ENCODE assay signal across 14 cellular contexts in genomic region chr6:26534681-26535465, GRCh38. TPM values are rescaled to one million over a fixed set of nuclear protein-coding genes. Genes with fewer than 3 reads are reported as not detected.
DNase-seq lines count a peak whose midpoint lies in the region; TF ChIP-seq lines count a peak whose summit lies in the region.
"Had no signal": no experiment of that assay in that cellular context is flagged by ENCODE, and none has a peak within 500 bp of the region (broad histone marks: within the 10 kb centered on the region; RNA-seq: fewer than 3 reads in every experiment).

No MANE protein-coding gene starts in this region.

- TF ChIP-seq POLR2A in ovary (IDR thresholded peaks at IDR 0.05): no peak

- H3K36me3 ChIP-seq in parathyroid adenoma (ENCODE audit: control insufficient read depth, insufficient read depth, low read length): no peaks in the 10 kb centered on the region
- H3K36me3 ChIP-seq in ovary: no peaks in the 10 kb centered on the region

- no peaks in the 10 kb centered on the region for H3K79me2 ChIP-seq in parathyroid adenoma

- H3K4me3 ChIP-seq in parathyroid adenoma (ENCODE audit: low read depth, low read length) (peak overlapping the region; percentile 30), ovary (no peak overlapping the region)
- H3K4me3 ChIP-seq: smooth muscle cell had no signal

- POLR2A ChIA-PET in activated CD4-positive, alpha-beta memory T cell treated with anti-CD3 and anti-CD28 coated beads, Interleukin-2, amount 10 ng/mL, durations not matched to agents 7 days and 5 days (lab: Charles Lee): interaction anchor here (0.8 to 4.8 kb wide), 5 partner anchors 11 to 262 kb away, joined by 3 to 34 read pairs (median 3); a partner anchor contains a TSS

- DNase-seq in T-helper 2 cell treated with Interferon-gamma antibody and Interleukin-4, amounts not matched to agents 5 μg/mL and 100 μg/mL, for 36 hours (ENCODE audit: low spot score): no peak
- no peak for DNase-seq in T-helper 2 cell
- DNase-seq in NCI-H1694 treated with DMSO at 0.1 percent for 48 hours (lab: John Stamatoyannopoulos, UW): peak; percentile 87
- no peak for DNase-seq in activated CD4-positive, alpha-beta memory T cell treated with anti-CD3 and anti-CD28 coated beads, Interleukin-2, amount 10 ng/mL, durations not matched to agents 7 days and 5 days
- DNase-seq in epidermal melanocyte (ENCODE audit: insufficient read length, low spot score): no peak
- no peak for DNase-seq in ovary
- no peak for DNase-seq in NCI-H187 treated with DMSO at 0.1 percent for 48 hours (lab: John Stamatoyannopoulos, UW)
- DNase-seq: activated CD4-positive, alpha-beta T cell treated with anti-CD3 and anti-CD28 coated beads, Interleukin-2, amount 50 U/mL, for 1 hour; effector CD8-positive, alpha-beta T cell; GF-D8; hippocampal formation; NCI-H1048 had no signal

- H3K27me3 ChIP-seq in parathyroid adenoma (ENCODE audit: control insufficient read depth, insufficient read depth, low read length) (no peaks in the 10 kb centered on the region), ovary (no peaks in the 10 kb centered on the region)

- peak overlapping the region; percentile 39 for H3K4me2 ChIP-seq in parathyroid adenoma (ENCODE audit: low read length)
- H3K4me2 ChIP-seq: smooth muscle cell had no signal

- TF ChIP-seq CTCF in parathyroid adenoma (IDR thresholded peaks at IDR 0.05) (no peak), ovary (IDR thresholded peaks at IDR 0.05) (no peak)

- H3K27ac Mint-ChIP-seq in T-helper 2 cell treated with Interferon-gamma antibody and Interleukin-4, amounts not matched to agents 5 μg/mL and 100 μg/mL, for 36 hours: no peak overlapping the region
- H3K27ac Mint-ChIP-seq in activated CD4-positive, alpha-beta memory T cell treated with anti-CD3 and anti-CD28 coated beads, Interleukin-2, amount 10 ng/mL, durations not matched to agents 7 days and 5 days: peak overlapping the region; percentile 16

- H3K9ac ChIP-seq in parathyroid adenoma: no peak overlapping the region

- intact Hi-C loops in ovary (cut with DNase I): no loop called here

- no peaks in the 10 kb centered on the region for H3K9me3 Mint-ChIP-seq in T-helper 2 cell treated with Interferon-gamma antibody and Interleukin-4, amounts not matched to agents 5 μg/mL and 100 μg/mL, for 36 hours
- H3K9me3 Mint-ChIP-seq in activated CD4-positive, alpha-beta memory T cell treated with anti-CD3 and anti-CD28 coated beads, Interleukin-2, amount 10 ng/mL, durations not matched to agents 7 days and 5 days: no peaks in the 10 kb centered on the region

- H3K27me3 Mint-ChIP-seq in T-helper 2 cell treated with Interferon-gamma antibody and Interleukin-4, amounts not matched to agents 5 μg/mL and 100 μg/mL, for 36 hours (ENCODE audit: low read depth): peaks cover 6% of the 10 kb centered on the region
- no peaks in the 10 kb centered on the region for H3K27me3 Mint-ChIP-seq in activated CD4-positive, alpha-beta memory T cell treated with anti-CD3 and anti-CD28 coated beads, Interleukin-2, amount 10 ng/mL, durations not matched to agents 7 days and 5 days

- no peak for TF ChIP-seq EP300 in ovary (IDR thresholded peaks at IDR 0.05)

- peaks cover 49% of the 10 kb centered on the region for H3K4me1 Mint-ChIP-seq in T-helper 2 cell treated with Interferon-gamma antibody and Interleukin-4, amounts not matched to agents 5 μg/mL and 100 μg/mL, for 36 hours (ENCODE audit: low read depth)
- H3K4me1 Mint-ChIP-seq in activated CD4-positive, alpha-beta memory T cell treated with anti-CD3 and anti-CD28 coated beads, Interleukin-2, amount 10 ng/mL, durations not matched to agents 7 days and 5 days: peaks cover 53% of the 10 kb centered on the region

- CTCF ChIA-PET in activated CD4-positive, alpha-beta memory T cell treated with anti-CD3 and anti-CD28 coated beads, Interleukin-2, amount 10 ng/mL, durations not matched to agents 7 days and 5 days (lab: Charles Lee): interaction anchor here (0.7 to 3.0 kb wide), 2 partner anchors 34 to 210 kb away, joined by 4 to 10 read pairs; no protein-coding TSS in a partner anchor

- H3K36me3 Mint-ChIP-seq in T-helper 2 cell treated with Interferon-gamma antibody and Interleukin-4, amounts not matched to agents 5 μg/mL and 100 μg/mL, for 36 hours (ENCODE audit: low read depth): peaks cover 7% of the 10 kb centered on the region
- H3K36me3 Mint-ChIP-seq in activated CD4-positive, alpha-beta memory T cell treated with anti-CD3 and anti-CD28 coated beads, Interleukin-2, amount 10 ng/mL, durations not matched to agents 7 days and 5 days (ENCODE audit: low read depth): peaks cover 20% of the 10 kb centered on the region

- H3K9me3 ChIP-seq in parathyroid adenoma (ENCODE audit: control insufficient read depth, low read length): no peaks in the 10 kb centered on the region
- H3K9me3 ChIP-seq in ovary: no peaks in the 10 kb centered on the region

- 47 to 64% (median 51%) methylated on average over 6 of the region's 6 CpGs for WGBS in ovary, 3 donors

- peak overlapping the region; percentile 33 for H3K4me3 Mint-ChIP-seq in T-helper 2 cell treated with Interferon-gamma antibody and Interleukin-4, amounts not matched to agents 5 μg/mL and 100 μg/mL, for 36 hours
- H3K4me3 Mint-ChIP-seq in activated CD4-positive, alpha-beta memory T cell treated with anti-CD3 and anti-CD28 coated beads, Interleukin-2, amount 10 ng/mL, durations not matched to agents 7 days and 5 days: no peak overlapping the region

- peak overlapping the region; percentile 50 for H2AFZ ChIP-seq in parathyroid adenoma

- H3K27ac ChIP-seq in parathyroid adenoma (peak overlapping the region; percentile 60), ovary (no peak overlapping the region)

- H3K4me1 ChIP-seq in parathyroid adenoma (peaks cover 6% of the 10 kb centered on the region), ovary (ENCODE audit: insufficient read depth) (peaks cover 4% of the 10 kb centered on the region)

RNA-seq across cellular contexts. Expression of gene HMGN4, which starts 3.3 kb away (rescaled TPM):
- 100 to 1,000 TPM; 108 to 109 TPM for total RNA-seq in activated CD4-positive, alpha-beta memory T cell treated with anti-CD3 and anti-CD28 coated beads, Interleukin-2, amount 10 ng/mL, durations not matched to agents 7 days and 5 days
- total RNA-seq in ovary: 10 to 100 TPM; 48.6 to 78.9 (median 58.4) TPM
- 10 to 100 TPM; 53.5 to 69.7 TPM for polyA plus RNA-seq in ovary

RNA-seq across cellular contexts. Expression of gene BTN1A1, which starts 34.8 kb away (rescaled TPM):
- total RNA-seq in activated CD4-positive, alpha-beta memory T cell treated with anti-CD3 and anti-CD28 coated beads, Interleukin-2, amount 10 ng/mL, durations not matched to agents 7 days and 5 days: not detected
- total RNA-seq in ovary: not detected
- under 1 TPM; 0.02 to 0.05 TPM for polyA plus RNA-seq in ovary
- total RNA-seq: smooth muscle cell had no signal
- polyA plus RNA-seq: smooth muscle cell had no signal
